In genomic region chr17:21693937-21694336, GRCh38 we compare ENCODE assay signal across 17 cellular contexts. TPM values are rescaled to one million over a fixed set of nuclear protein-coding genes. Genes with fewer than 3 reads are reported as not detected.
"Had no signal": no experiment of that assay in that cellular context is flagged by ENCODE, and none has a peak within 500 bp of the region (broad histone marks: within the 10 kb centered on the region; RNA-seq: fewer than 3 reads in every experiment).

No MANE protein-coding gene starts in this region.

RNA-seq across cellular contexts. Expression of gene KCNJ18, which starts 1.6 kb away (rescaled TPM):
- total RNA-seq: kidney, left ventricle myocardium inferior, lung, mesothelial cell of epicardium, mononuclear cell, natural killer cell, omental fat pad, pancreas, psoas muscle, temporal lobe, tibial nerve, ureter, uterus had no signal
- polyA plus RNA-seq: immature natural killer cell, lung, neural cell, pancreas, sigmoid colon, small intestine had no signal
